24 cellular contexts compared by ENCODE assay signal in genomic region chr2:69296421-69296820, GRCh38.
"Had no signal": no experiment of that assay in that cellular context is flagged by ENCODE, and none has a peak within 500 bp of the region (broad histone marks: within the 10 kb centered on the region; RNA-seq: fewer than 3 reads in every experiment).

No MANE protein-coding gene starts in this region.

- H3K27ac Mint-ChIP-seq: dendritic cell treated with granulocyte-macrophage colony-stimulating factor and Interleukin-4, amounts not matched to agents 40 ng/mL and 50 ng/mL, for 4 days; effector memory CD8-positive, alpha-beta T cell; endodermal cell had no signal

- H3K27me3 ChIP-seq: colonic mucosa, esophagus squamous epithelium, foreskin keratinocyte, gastroesophageal sphincter, heart left ventricle, hepatocyte, left lung had no signal

- H3K4me1 Mint-ChIP-seq: endodermal cell had no signal

- H3K27me3 Mint-ChIP-seq: dendritic cell treated with granulocyte-macrophage colony-stimulating factor and Interleukin-4, amounts not matched to agents 40 ng/mL and 50 ng/mL, for 4 days had no signal

- FAIRE-seq: endometrium, frontal cortex, islet of Langerhans, keratinocyte had no signal

- ATAC-seq: effector memory CD8-positive, alpha-beta T cell; esophagus mucosa; foreskin keratinocyte; heart left ventricle; left ventricle myocardium superior; lower lobe of right lung had no signal

- H3K9me3 Mint-ChIP-seq: dendritic cell treated with granulocyte-macrophage colony-stimulating factor and Interleukin-4, amounts not matched to agents 40 ng/mL and 50 ng/mL, for 4 days; effector memory CD8-positive, alpha-beta T cell; endodermal cell had no signal

- H3K4me2 ChIP-seq: hepatocyte had no signal

- H3K9me3 ChIP-seq: colonic mucosa, esophagus squamous epithelium, gastroesophageal sphincter, heart left ventricle, left lung, lower lobe of right lung had no signal

- H3K27ac ChIP-seq: colonic mucosa, epithelial cell of prostate, esophagus squamous epithelium, foreskin keratinocyte, gastroesophageal sphincter, heart left ventricle, hepatocyte, left lung, lower lobe of right lung had no signal

- H3K36me3 ChIP-seq: colonic mucosa, esophagus squamous epithelium, gastroesophageal sphincter, heart left ventricle, left lung, lower lobe of right lung had no signal

- DNase-seq: colonic mucosa; cortex of kidney; effector CD8-positive, alpha-beta T cell; effector memory CD8-positive, alpha-beta T cell; endodermal cell; erythroblast; esophagus squamous epithelium; foreskin keratinocyte; heart left ventricle; left cardiac atrium; left ventricle myocardium superior; lower lobe of right lung; mesendoderm; midbrain had no signal

- H3K79me2 ChIP-seq: hepatocyte had no signal

- H3K4me3 ChIP-seq: colonic mucosa, esophagus squamous epithelium, gastroesophageal sphincter, heart left ventricle, hepatocyte, left lung, lower lobe of right lung had no signal

- H3K4me3 Mint-ChIP-seq: dendritic cell treated with granulocyte-macrophage colony-stimulating factor and Interleukin-4, amounts not matched to agents 40 ng/mL and 50 ng/mL, for 4 days; effector memory CD8-positive, alpha-beta T cell; endodermal cell had no signal

- H3K4me1 ChIP-seq: colonic mucosa had no signal

- H2AFZ ChIP-seq: hepatocyte had no signal
